10 cellular contexts compared by ENCODE assay signal in the genomic region with DNA sequence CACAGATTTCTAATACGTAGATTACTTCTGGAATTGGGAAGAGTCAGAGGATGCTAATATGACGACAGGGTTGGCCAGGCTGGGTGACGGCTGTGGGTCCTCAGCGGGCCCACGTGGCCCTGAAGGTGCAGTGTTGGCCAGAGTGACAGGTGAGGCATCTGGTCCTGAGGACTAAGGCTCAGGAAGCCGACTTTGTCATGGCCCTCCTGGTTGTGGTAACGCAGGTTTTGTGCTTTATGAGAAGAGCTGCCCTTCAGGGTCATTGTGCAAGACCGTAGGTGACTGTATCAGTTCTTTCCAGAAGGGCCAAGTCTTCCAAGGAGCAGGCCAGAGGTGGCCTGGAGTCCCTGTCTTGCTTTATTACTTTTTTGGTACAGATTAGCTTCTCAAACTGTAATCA. TPM values are rescaled to one million over a fixed set of nuclear protein-coding genes. Genes with fewer than 3 reads are reported as not detected.
A peak's percentile ranks its signal among the peaks of the same experiment; 100 is the strongest.
DNase-seq lines count a peak whose midpoint lies in the region; ATAC-seq and TF ChIP-seq lines count a peak whose summit lies in the region.
"Had no signal": no experiment of that assay in that cellular context is flagged by ENCODE, and none has a peak within 500 bp of the region (broad histone marks: within the 10 kb centered on the region; RNA-seq: fewer than 3 reads in every experiment).

No MANE protein-coding gene starts in this region.

- H3K36me3 Mint-ChIP-seq in activated T-cell treated with anti-CD3 and anti-CD28 coated beads, Interleukin-2, amount 50 U/mL, for 4 hours (ENCODE audit: insufficient read depth): peaks cover 33% of the 10 kb centered on the region

- no peaks in the 10 kb centered on the region for H3K9me3 Mint-ChIP-seq in activated T-cell treated with anti-CD3 and anti-CD28 coated beads, Interleukin-2, amount 50 U/mL, for 4 hours

- H2AFZ ChIP-seq in OCI-LY1 (ENCODE audit: low read length): no peak overlapping the region

- H3K79me2 ChIP-seq in OCI-LY1 (ENCODE audit: insufficient read depth, low read length): peaks cover 63% of the 10 kb centered on the region

- peaks cover 46% of the 10 kb centered on the region for H3K4me1 Mint-ChIP-seq in activated T-cell treated with anti-CD3 and anti-CD28 coated beads, Interleukin-2, amount 50 U/mL, for 4 hours (ENCODE audit: low read depth)

- no peaks in the 10 kb centered on the region for H3K27me3 Mint-ChIP-seq in activated T-cell treated with anti-CD3 and anti-CD28 coated beads, Interleukin-2, amount 50 U/mL, for 4 hours (ENCODE audit: low read depth)

- H3K36me3 ChIP-seq in OCI-LY1 (ENCODE audit: insufficient read depth, low read length) (peaks cover 65% of the 10 kb centered on the region), skeletal muscle satellite cell (ENCODE audit: insufficient read depth, low read length) (peaks cover 53% of the 10 kb centered on the region)

- no peaks in the 10 kb centered on the region for H3F3A ChIP-seq in OCI-LY1 (ENCODE audit: insufficient read depth, low read length)

- no peak for ATAC-seq in activated T-cell treated with anti-CD3 and anti-CD28 coated beads, Interleukin-2, amount 50 U/mL, for 4 hours
- ATAC-seq in GM21529 (IDR thresholded peaks at IDR 0.05; ENCODE audit: unreplicated experiment) (no peak), GM21786 (IDR thresholded peaks at IDR 0.05; ENCODE audit: unreplicated experiment) (no peak)
- ATAC-seq: heart left ventricle had no signal

- H4K20me1 ChIP-seq in OCI-LY1 (ENCODE audit: insufficient read depth, low read length): 0 out of 2 replicates have a peak, but pooled peaks cover 2% of the 10 kb centered on the region

- peak overlapping the region; percentile 88 for H3K4me3 Mint-ChIP-seq in activated T-cell treated with anti-CD3 and anti-CD28 coated beads, Interleukin-2, amount 50 U/mL, for 4 hours

- H3K9ac ChIP-seq in OCI-LY1 (ENCODE audit: low read length) (peak overlapping the region; percentile 1; the same call in 1 of the 2 replicates), skeletal muscle satellite cell (ENCODE audit: low read depth, low read length) (no peak overlapping the region)

- no peak overlapping the region for H3K27ac ChIP-seq in OCI-LY1 (ENCODE audit: low read depth, low read length, poor library complexity, severe bottlenecking)
- H3K27ac ChIP-seq in coronary artery: no peak overlapping the region
- H3K27ac ChIP-seq: heart left ventricle had no signal

- H3K4me1 ChIP-seq in OCI-LY1 (ENCODE audit: insufficient read depth, low read length, severe bottlenecking) (peaks cover 40% of the 10 kb centered on the region), skeletal muscle satellite cell (ENCODE audit: control insufficient read depth, insufficient read depth, low read length) (peaks cover 22% of the 10 kb centered on the region)

- H3K27me3 ChIP-seq in OCI-LY1 (ENCODE audit: insufficient read depth, low read length) (no peaks in the 10 kb centered on the region), skeletal muscle satellite cell (ENCODE audit: control insufficient read depth, insufficient read depth, low read length) (no peaks in the 10 kb centered on the region)
- H3K27me3 ChIP-seq: heart left ventricle had no signal

- DNase-seq in activated T-cell treated with anti-CD3 and anti-CD28 coated beads, Interleukin-2, amount 50 U/mL, for 4 hours: no peak
- DNase-seq in activated T-cell treated with anti-CD3 and anti-CD28 coated beads for 4 hours (no peak), coronary artery (ENCODE audit: low spot score) (no peak), C1 segment of cervical spinal cord (lab: John Stamatoyannopoulos, UW) (no peak)
- DNase-seq: heart left ventricle, NCI-H187 had no signal

- no peaks in the 10 kb centered on the region for H3K9me3 ChIP-seq in OCI-LY1 (ENCODE audit: low read length)
- H3K9me3 ChIP-seq in skeletal muscle satellite cell (replicated peaks; ENCODE audit: low read length): no peaks in the 10 kb centered on the region
- H3K9me3 ChIP-seq: heart left ventricle had no signal

- H3K4me2 ChIP-seq in OCI-LY1 (ENCODE audit: low read length) (peak overlapping the region; percentile 90), skeletal muscle satellite cell (ENCODE audit: low read length) (peak overlapping the region; percentile 88)

- no peaks in the 10 kb centered on the region for H3K9me2 ChIP-seq in OCI-LY1 (ENCODE audit: low read depth, low read length)

- H3K4me3 ChIP-seq in OCI-LY1 (ENCODE audit: low read depth, low read length, poor library complexity, severe bottlenecking) (peak overlapping the region; percentile 99), coronary artery (peak overlapping the region; percentile 1), skeletal muscle satellite cell (ENCODE audit: low read length) (peak overlapping the region; percentile 9)

- TF ChIP-seq CTCF in OCI-LY1 (IDR thresholded peaks at IDR 0.05; ENCODE audit: low read length) (no peak), coronary artery (IDR thresholded peaks at IDR 0.05) (no peak)

RNA-seq across cellular contexts. Expression of a gene that starts 2.5 kb away (rescaled TPM):
- total RNA-seq in activated T-cell treated with anti-CD3 and anti-CD28 coated beads, Interleukin-2, amount 50 U/mL, for 4 hours: 100 to 1,000 TPM; 448 to 483 (median 474) TPM
- total RNA-seq in skeletal muscle satellite cell (2012; rRNA removed): 225 and 233 TPM in 2 replicates

RNA-seq across cellular contexts. Expression of a gene that starts 42.9 kb away (rescaled TPM):
- 10 to 100 TPM; 51.9 to 54.0 (median 53.9) TPM for total RNA-seq in activated T-cell treated with anti-CD3 and anti-CD28 coated beads, Interleukin-2, amount 50 U/mL, for 4 hours
- total RNA-seq in skeletal muscle satellite cell (2012; rRNA removed): 18.5 and 20.8 TPM in 2 replicates

RNA-seq across cellular contexts. Expression of a gene that starts 46.2 kb away (rescaled TPM):
- total RNA-seq in activated T-cell treated with anti-CD3 and anti-CD28 coated beads, Interleukin-2, amount 50 U/mL, for 4 hours: 1 to 10 TPM; 4.9 to 6.5 (median 5.9) TPM
- 2.0 and 6.3 TPM in 2 replicates for total RNA-seq in skeletal muscle satellite cell (2012; rRNA removed)

Comparison
In these comparisons a context has a peak if more than half of its experiments do, and no peak if none do; other contexts are left out.
1. H3K4me3 ChIP-seq: peak in every context shown above with its lines; median percentile 99 in OCI-LY1; 9 in skeletal muscle satellite cell; 1 in coronary artery.